In genomic region chr19:1045247-1045603, GRCh38 we compare ENCODE assay signal across 8 cellular contexts. TPM values are rescaled to one million over a fixed set of nuclear protein-coding genes. Genes with fewer than 3 reads are reported as not detected.
A peak's percentile ranks its signal among the peaks of the same experiment; 100 is the strongest.
DNase-seq lines count a peak whose midpoint lies in the region; ATAC-seq and TF ChIP-seq lines count a peak whose summit lies in the region.

No MANE protein-coding gene starts in this region.

- WGBS in right cardiac atrium, result 81% methylated on average over 10 of the region's 10 CpGs
- 70 to 80% methylated on average over 7 to 10 of the region's 10 CpGs for WGBS in esophagus squamous epithelium, 2 donors

- H3K4me3 ChIP-seq in right cardiac atrium (ENCODE audit: low read length) (no peak overlapping the region), esophagus squamous epithelium (no peak overlapping the region)
- no peak overlapping the region for H3K4me3 ChIP-seq in effector memory CD4-positive, alpha-beta T cell (ENCODE audit: insufficient read depth, low read depth, low read length, poor library complexity, severe bottlenecking)

- H3K36me3 ChIP-seq in effector memory CD4-positive, alpha-beta T cell (ENCODE audit: control insufficient read depth, insufficient read depth, low read length), result peaks cover 41% of the 10 kb centered on the region
- H3K36me3 ChIP-seq in esophagus squamous epithelium, result no peaks in the 10 kb centered on the region

- intact Hi-C loops in Right ventricle myocardium inferior (cut with DNase I), result no loop called here
- intact Hi-C loops in right cardiac atrium (cut with DNase I), result loop anchor here in 1 of 4 donors (10.0 kb wide), 1 partner anchor 50 kb away; the partner anchor contains the start of gene POLR2E
- intact Hi-C loops in head of caudate nucleus (cut with DNase I), result no loop called here
- intact Hi-C loops in esophagus squamous epithelium (cut with DNase I), result no loop called here

- TF ChIP-seq CTCF in esophagus squamous epithelium (IDR thresholded peaks at IDR 0.05), result no peak

- peak; percentile 64 for DNase-seq in Right ventricle myocardium inferior (ENCODE audit: missing footprints)
- no peak for DNase-seq in right cardiac atrium
- peak; percentile 82 for DNase-seq in SW480 (ENCODE audit: low spot score)
- peak; percentile 63 to 76 (median 68) for DNase-seq in effector memory CD4-positive, alpha-beta T cell
- DNase-seq in stimulated activated naive CD8-positive, alpha-beta T cell treated with anti-CD3 and anti-CD28 coated beads, Interleukin-15, Interleukin-2, amounts not matched to agents 100 U/mL and 50 U/mL, for 24 hours, result peak; percentile 78
- DNase-seq in NCI-H146 treated with DMSO at 0.1 percent for 48 hours (lab: John Stamatoyannopoulos, UW; ENCODE audit: unreplicated experiment), result no peak
- DNase-seq in head of caudate nucleus, result no peak
- DNase-seq in esophagus squamous epithelium (lab: John Stamatoyannopoulos, UW), result no peak

- no peaks in the 10 kb centered on the region for H3K4me1 ChIP-seq in right cardiac atrium (ENCODE audit: control insufficient read depth, insufficient read depth, low read length)
- peaks cover 20% of the 10 kb centered on the region for H3K4me1 ChIP-seq in effector memory CD4-positive, alpha-beta T cell (ENCODE audit: control insufficient read depth, insufficient read depth, low read length, poor library complexity, severe bottlenecking)
- peaks cover 39 to 49% (median 43%) of the 10 kb centered on the region in 3 donors for H3K4me1 ChIP-seq in esophagus squamous epithelium

- H3K9me3 ChIP-seq in right cardiac atrium (ENCODE audit: control insufficient read depth, low read length) (no peaks in the 10 kb centered on the region), esophagus squamous epithelium (no peaks in the 10 kb centered on the region)
- H3K9me3 ChIP-seq in effector memory CD4-positive, alpha-beta T cell (ENCODE audit: control insufficient read depth, low read length), result no peaks in the 10 kb centered on the region

- no peaks in the 10 kb centered on the region for H3K27me3 ChIP-seq in right cardiac atrium (ENCODE audit: control insufficient read depth, insufficient read depth)
- H3K27me3 ChIP-seq in effector memory CD4-positive, alpha-beta T cell (replicated peaks; ENCODE audit: control insufficient read depth, insufficient read depth, low read length, poor library complexity, severe bottlenecking), result no peaks in the 10 kb centered on the region
- peaks cover 0 to 14% (median 0%) of the 10 kb centered on the region in 4 donors for H3K27me3 ChIP-seq in esophagus squamous epithelium

- ATAC-seq in Right ventricle myocardium inferior (no peak), right cardiac atrium (no peak)
- peak; percentile 77 for ATAC-seq in stimulated activated naive CD8-positive, alpha-beta T cell treated with anti-CD3 and anti-CD28 coated beads, Interleukin-15, Interleukin-2, amounts not matched to agents 100 U/mL and 50 U/mL, for 24 hours

- H3K27ac ChIP-seq in right cardiac atrium (ENCODE audit: low read length) (no peak overlapping the region), esophagus squamous epithelium (no peak overlapping the region)
- H3K27ac ChIP-seq in effector memory CD4-positive, alpha-beta T cell (ENCODE audit: insufficient read depth, low read length, poor library complexity, severe bottlenecking), result no peak overlapping the region

- TF ChIP-seq POLR2A in esophagus squamous epithelium (IDR thresholded peaks at IDR 0.05), result no peak

RNA-seq across cellular contexts. Expression of gene ABCA7, which starts 5.3 kb away (rescaled TPM):
- 7.7 TPM for total RNA-seq in Right ventricle myocardium inferior
- total RNA-seq in right cardiac atrium, result 10 to 100 TPM in 1 of 4 donors, 1 to 10 TPM in 3; 7.3 to 10.4 (median 8.7) TPM
- 9.1 TPM for polyA plus RNA-seq in right cardiac atrium
- 10 to 100 TPM; 12.6 to 24.4 (median 18.7) TPM for total RNA-seq in esophagus squamous epithelium

RNA-seq across cellular contexts. Expression of gene CNN2, which starts 18.8 kb away (rescaled TPM):
- 69.3 TPM for total RNA-seq in Right ventricle myocardium inferior
- 10 to 100 TPM; 57.4 to 75.9 (median 63.8) TPM for total RNA-seq in right cardiac atrium
- polyA plus RNA-seq in right cardiac atrium, result 52.1 TPM
- total RNA-seq in esophagus squamous epithelium, result 100 to 1,000 TPM in 2 of 4 donors, 10 to 100 TPM in 2; 79.0 to 125 (median 105) TPM

RNA-seq across cellular contexts. Expression of gene ARHGAP45, which starts 21.7 kb away (rescaled TPM):
- 6.6 TPM for total RNA-seq in Right ventricle myocardium inferior
- 10 to 100 TPM in 1 of 4 donors, 1 to 10 TPM in 3; 7.7 to 10.4 (median 9.2) TPM for total RNA-seq in right cardiac atrium
- 5.9 TPM for polyA plus RNA-seq in right cardiac atrium
- 10 to 100 TPM in 3 of 4 donors, 1 to 10 TPM in 1; 8.2 to 39.3 (median 12.5) TPM for total RNA-seq in esophagus squamous epithelium

RNA-seq across cellular contexts. Expression of gene RNU6-2, which starts 23.9 kb away (rescaled TPM):
- not detected for total RNA-seq in Right ventricle myocardium inferior
- total RNA-seq in right cardiac atrium, result not detected
- polyA plus RNA-seq in right cardiac atrium, result not detected
- not detected for total RNA-seq in esophagus squamous epithelium

RNA-seq across cellular contexts. Expression of gene TMEM259, which starts 24.3 kb away (rescaled TPM):
- total RNA-seq in Right ventricle myocardium inferior (106 TPM), right cardiac atrium (100 to 1,000 TPM; 127 to 161 (median 143) TPM), esophagus squamous epithelium (100 to 1,000 TPM; 101 to 182 (median 146) TPM)
- 164 TPM for polyA plus RNA-seq in right cardiac atrium

Comparison
In these comparisons a context has a peak if more than half of its experiments do, and no peak if none do; other contexts are left out.
1. DNase-seq: peak in Right ventricle myocardium inferior (single experiment), SW480 (single experiment), effector memory CD4-positive, alpha-beta T cell (3 of 3) and stimulated activated naive CD8-positive, alpha-beta T cell treated with anti-CD3 and anti-CD28 coated beads, Interleukin-15, Interleukin-2, amounts not matched to agents 100 U/mL and 50 U/mL, for 24 hours (single experiment); none in right cardiac atrium (0 of 3), NCI-H146 treated with DMSO at 0.1 percent for 48 hours (single experiment), head of caudate nucleus (0 of 42) and esophagus squamous epithelium (single experiment).